In the genomic region with DNA sequence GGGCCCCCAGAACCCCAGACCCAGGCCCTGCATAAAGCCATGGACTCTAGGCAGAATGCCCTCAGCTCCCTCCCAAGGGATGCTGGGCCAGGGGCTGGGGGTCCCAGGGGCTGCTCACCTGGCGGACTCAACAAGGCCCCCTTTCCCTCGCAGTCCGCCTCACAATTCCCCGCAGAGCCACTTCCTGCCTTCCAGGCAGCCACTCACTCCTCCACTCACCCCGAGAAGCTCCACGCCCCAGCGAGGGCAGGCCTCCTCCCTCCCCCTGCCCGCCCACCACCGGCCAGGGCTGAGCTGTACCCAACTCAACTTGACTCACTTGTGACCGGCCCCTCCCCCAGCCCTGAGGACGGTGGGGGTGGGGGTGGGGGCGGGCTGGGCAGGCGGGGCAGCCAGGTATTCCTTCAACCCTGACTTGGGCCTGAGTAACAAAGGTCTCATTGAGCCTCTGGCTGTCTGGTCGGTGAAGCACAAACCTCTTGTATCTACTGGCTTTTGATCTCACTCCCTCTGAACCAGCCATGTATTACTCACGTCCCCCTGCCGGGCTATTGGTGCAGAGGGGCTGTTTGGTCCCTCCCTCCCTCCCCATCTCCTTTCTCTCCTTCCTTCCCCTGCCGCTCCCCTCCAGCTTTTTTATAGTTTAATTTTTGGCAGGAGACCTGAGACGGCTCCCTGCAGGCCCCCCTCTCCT, we compare ENCODE assay signal across 1 cellular context.
TF ChIP-seq lines count a peak whose summit lies in the region.

No MANE protein-coding gene starts in this region.

TF ChIP-seq in IMR-90, 13 proteins besides CTCF, POLR2A, EP300 and RAD21:
- TF ChIP-seq MAFK (IDR thresholded peaks at IDR 0.05; ENCODE audit: low read depth, low read length): no peak
- TF ChIP-seq USF2 (IDR thresholded peaks at IDR 0.05; ENCODE audit: low read depth, low read length): no peak
- no peak for TF ChIP-seq BHLHE40 (IDR thresholded peaks at IDR 0.05; ENCODE audit: low read depth, low read length)
- TF ChIP-seq ELK1 (IDR thresholded peaks at IDR 0.05; ENCODE audit: borderline replicate concordance, low read depth, low read length): no peak
- TF ChIP-seq MAZ (IDR thresholded peaks at IDR 0.05; ENCODE audit: borderline replicate concordance, low read depth, low read length): no peak
- TF ChIP-seq CEBPB (IDR thresholded peaks at IDR 0.05; ENCODE audit: low read depth, low read length): no peak
- TF ChIP-seq NFE2L2 (IDR thresholded peaks at IDR 0.05; ENCODE audit: low read depth, low read length): no peak
- TF ChIP-seq RCOR1 (IDR thresholded peaks at IDR 0.05; ENCODE audit: insufficient replicate concordance, low read length): no peak
- TF ChIP-seq RFX5 (IDR thresholded peaks at IDR 0.05; ENCODE audit: low read depth, low read length): no peak
- no peak for TF ChIP-seq SMC3 (IDR thresholded peaks at IDR 0.05; ENCODE audit: low read depth, low read length)
TF ChIP-seq in IMR-90: peak in this region for 0.
